ENCODE assay signal across 11 cellular contexts in genomic region chr12:108635997-108636808, GRCh38. TPM values are rescaled to one million over a fixed set of nuclear protein-coding genes. Genes with fewer than 3 reads are reported as not detected.
A peak's percentile ranks its signal among the peaks of the same experiment; 100 is the strongest.
DNase-seq lines count a peak whose midpoint lies in the region; ATAC-seq and TF ChIP-seq lines count a peak whose summit lies in the region.
"Had no signal": no experiment of that assay in that cellular context is flagged by ENCODE, and none has a peak within 500 bp of the region (broad histone marks: within the 10 kb centered on the region; RNA-seq: fewer than 3 reads in every experiment).

No MANE protein-coding gene starts in this region.

- intact Hi-C loops in activated B cell treated with CpG ODN at 0.5 μM for 24 hours (cut with micrococcal nuclease) = loop anchor here (1.0 to 5.0 kb wide), 3 partner anchors 28 to 119 kb away; partner anchors contain the start of gene FICD
- intact Hi-C loops in naive thymus-derived CD4-positive, alpha-beta T cell (cut with micrococcal nuclease) = loop anchor here (1.0 to 10.0 kb wide), 7 partner anchors 10 to 1541 kb away; partner anchors contain the start of genes CRY1 (in 1 of the 2), GLTP (in 1 of the 2), ISCU (in 1 of the 2) and SSH1 (in 1 of the 2)
- intact Hi-C loops in Calu3 (cut with micrococcal nuclease; ENCODE audit: unreplicated experiment) = no loop called here
- intact Hi-C loops in esophagus squamous epithelium (cut with DNase I) = no loop called here
- intact Hi-C loops in left ventricle myocardium superior (cut with micrococcal nuclease) = no loop called here

- H3K27ac Mint-ChIP-seq in activated B cell treated with CpG ODN at 0.5 μM for 24 hours = peak overlapping the region; percentile 98
- peak overlapping the region; percentile 95 to 100 (median 98) for H3K27ac Mint-ChIP-seq in naive thymus-derived CD4-positive, alpha-beta T cell
- no peak overlapping the region for H3K27ac Mint-ChIP-seq in Calu3 (ENCODE audit: unreplicated experiment)

- no peaks in the 10 kb centered on the region for H3K27me3 ChIP-seq in naive thymus-derived CD4-positive, alpha-beta T cell (ENCODE audit: control insufficient read depth in 2 of 2, insufficient read depth in 2 of 2, low read length in 2 of 2)
- H3K27me3 ChIP-seq in esophagus squamous epithelium = peaks cover 0 to 18% (median 0%) of the 10 kb centered on the region in 4 donors
- H3K27me3 ChIP-seq: pancreas had no signal

- POLR2A ChIA-PET in activated B cell treated with CpG ODN at 0.5 μM for 24 hours (lab: Charles Lee) = interaction anchor here (0.7 to 14.3 kb wide), 15 partner anchors 10 to 416 kb away, joined by 3 to 182 read pairs (median 13); partner anchors contain the start of genes CORO1C, ISCU, SART3 and USP30
- POLR2A ChIA-PET in naive thymus-derived CD4-positive, alpha-beta T cell (lab: Charles Lee) = interaction anchor here (0.6 to 12.6 kb wide), 8 partner anchors 10 to 454 kb away, joined by 3 to 200 read pairs (median 26); partner anchors contain the start of genes ISCU and SART3

- no peaks in the 10 kb centered on the region for H3K9me3 ChIP-seq in naive thymus-derived CD4-positive, alpha-beta T cell (ENCODE audit: control insufficient read depth in 2 of 3, low read length in 3 of 3)
- no peaks in the 10 kb centered on the region for H3K9me3 ChIP-seq in esophagus squamous epithelium
- H3K9me3 ChIP-seq: pancreas had no signal

- H3K4me1 Mint-ChIP-seq in activated B cell treated with CpG ODN at 0.5 μM for 24 hours (peaks cover 98% of the 10 kb centered on the region), Calu3 (ENCODE audit: low read depth, unreplicated experiment) (peaks cover 25% of the 10 kb centered on the region)
- peaks cover 34 to 65% (median 53%) of the 10 kb centered on the region in 7 donors for H3K4me1 Mint-ChIP-seq in naive thymus-derived CD4-positive, alpha-beta T cell

- peak overlapping the region; percentile 62; the same call in 1 of the 2 replicates for H3K4me3 ChIP-seq in GM08714 (ENCODE audit: low read length)
- H3K4me3 ChIP-seq in naive thymus-derived CD4-positive, alpha-beta T cell (ENCODE audit: low read length) = peak overlapping the region; percentile 98
- no peak overlapping the region for H3K4me3 ChIP-seq in esophagus squamous epithelium
- H3K4me3 ChIP-seq: pancreas had no signal

- H3K36me3 Mint-ChIP-seq in activated B cell treated with CpG ODN at 0.5 μM for 24 hours (ENCODE audit: low read depth) (peaks cover 16% of the 10 kb centered on the region), Calu3 (ENCODE audit: insufficient read depth, unreplicated experiment) (peaks cover 17% of the 10 kb centered on the region)
- peaks cover 4 to 25% (median 7%) of the 10 kb centered on the region in 5 donors for H3K36me3 Mint-ChIP-seq in naive thymus-derived CD4-positive, alpha-beta T cell

- 70 to 83% methylated on average over 4 to 5 of the region's 6 CpGs for WGBS in esophagus squamous epithelium, 2 donors

- peaks cover 0 to 5% (median 0%) of the 10 kb centered on the region in 3 experiments for H3K36me3 ChIP-seq in naive thymus-derived CD4-positive, alpha-beta T cell (ENCODE audit: control insufficient read depth in 2 of 3, insufficient read depth in 3 of 3, low read length in 3 of 3)
- no peaks in the 10 kb centered on the region for H3K36me3 ChIP-seq in esophagus squamous epithelium
- H3K36me3 ChIP-seq: pancreas had no signal

- no peaks in the 10 kb centered on the region for H3K27me3 Mint-ChIP-seq in activated B cell treated with CpG ODN at 0.5 μM for 24 hours
- no peaks in the 10 kb centered on the region for H3K27me3 Mint-ChIP-seq in naive thymus-derived CD4-positive, alpha-beta T cell
- H3K27me3 Mint-ChIP-seq in Calu3 (ENCODE audit: unreplicated experiment) = no peaks in the 10 kb centered on the region

- DNase-seq in activated B cell treated with CpG ODN at 0.5 μM for 24 hours (no peak), Calu3 (no peak), esophagus squamous epithelium (lab: John Stamatoyannopoulos, UW) (no peak), left ventricle myocardium superior (no peak)
- DNase-seq in naive thymus-derived CD4-positive, alpha-beta T cell = peak in 4 of 9 donors; percentile 14 to 48 (median 28)
- DNase-seq: DMS 273 treated with DMSO at 0.1 percent for 48 hours, pancreas had no signal

- peaks cover 28 to 30% of the 10 kb centered on the region in 2 donors for H3K4me1 ChIP-seq in naive thymus-derived CD4-positive, alpha-beta T cell (ENCODE audit: control insufficient read depth in 2 of 2, insufficient read depth in 2 of 2, low read length in 2 of 2)
- H3K4me1 ChIP-seq in esophagus squamous epithelium = peaks cover 10 to 51% (median 31%) of the 10 kb centered on the region in 3 donors
- H3K4me1 ChIP-seq: pancreas had no signal

- TF ChIP-seq CTCF in activated B cell treated with CpG ODN at 0.5 μM for 24 hours (IDR thresholded peaks at IDR 0.05) = no peak
- TF ChIP-seq CTCF in Calu3 (IDR thresholded peaks at IDR 0.05; ENCODE audit: unreplicated experiment) = no peak
- no peak for TF ChIP-seq CTCF in esophagus squamous epithelium (IDR thresholded peaks at IDR 0.05)

- no peaks in the 10 kb centered on the region for H3K9me3 Mint-ChIP-seq in activated B cell treated with CpG ODN at 0.5 μM for 24 hours
- peaks cover 0 to 4% (median 0%) of the 10 kb centered on the region in 11 donors for H3K9me3 Mint-ChIP-seq in naive thymus-derived CD4-positive, alpha-beta T cell
- H3K9me3 Mint-ChIP-seq in Calu3 (ENCODE audit: low read depth, unreplicated experiment) = no peaks in the 10 kb centered on the region

- ATAC-seq in HG02970 (IDR thresholded peaks at IDR 0.05; ENCODE audit: low FRiP score, unreplicated experiment) (peak; percentile 1), activated B cell treated with CpG ODN at 0.5 μM for 24 hours (ENCODE audit: low read depth) (no peak), HG03521 (IDR thresholded peaks at IDR 0.05; ENCODE audit: unreplicated experiment) (no peak), left ventricle myocardium superior (no peak)
- no peak for ATAC-seq in naive thymus-derived CD4-positive, alpha-beta T cell

- no TSS peak for BruUV-seq in Calu3 (replicated peaks; lab: Mats Ljungman, UMichigan)

- peak overlapping the region; percentile 85 for H3K4me3 Mint-ChIP-seq in activated B cell treated with CpG ODN at 0.5 μM for 24 hours
- H3K4me3 Mint-ChIP-seq in naive thymus-derived CD4-positive, alpha-beta T cell = peak overlapping the region; percentile 90 to 100 (median 99)
- no peak overlapping the region for H3K4me3 Mint-ChIP-seq in Calu3 (ENCODE audit: low read depth, unreplicated experiment)

- peak overlapping the region; percentile 89 for H3K27ac ChIP-seq in naive thymus-derived CD4-positive, alpha-beta T cell (ENCODE audit: low read depth, low read length)
- H3K27ac ChIP-seq in esophagus squamous epithelium = peak overlapping the region in 2 of 4 donors; percentile 75 to 85
- H3K27ac ChIP-seq: epithelial cell of prostate had no signal

- TF ChIP-seq POLR2A in esophagus squamous epithelium (IDR thresholded peaks at IDR 0.05) = no peak

- CTCF ChIA-PET in activated B cell treated with CpG ODN at 0.5 μM for 24 hours (lab: Charles Lee) (interaction anchor here (0.7 to 11.9 kb wide), 10 partner anchors 10 to 213 kb away, joined by 3 to 137 read pairs (median 6); partner anchors contain the start of gene ISCU), Calu3 (lab: Charles Lee) (interaction anchor here (0.5 kb wide), 1 partner anchor 109 kb away, joined by 3 read pairs; no protein-coding TSS in a partner anchor)
- CTCF ChIA-PET in naive thymus-derived CD4-positive, alpha-beta T cell (lab: Charles Lee) = interaction anchor here (0.5 to 10.6 kb wide), 12 partner anchors 8 to 493 kb away, joined by 3 to 149 read pairs (median 4); partner anchors contain the start of gene ISCU

RNA-seq across cellular contexts. Expression of gene SELPLG, which starts 2.5 kb away (rescaled TPM):
- 1.8 and 2.0 TPM in 2 replicates for total RNA-seq in activated B cell treated with CpG ODN at 0.5 μM for 24 hours
- 100 to 1,000 TPM in 4 of 5 experiments, 10 to 100 TPM in 1; 54.3 to 217 (median 154) TPM for total RNA-seq in naive thymus-derived CD4-positive, alpha-beta T cell
- polyA plus RNA-seq in naive thymus-derived CD4-positive, alpha-beta T cell = 100 to 1,000 TPM; 530 to 831 TPM
- 0.54 and 0.76 TPM in 2 replicates for total RNA-seq in Calu3 (2022)
- total RNA-seq in esophagus squamous epithelium = 10 to 100 TPM in 1 of 4 donors, 1 to 10 TPM in 3; 2.5 to 10.1 (median 5.6) TPM
- 4.1 TPM for total RNA-seq in left ventricle myocardium superior

RNA-seq across cellular contexts. Expression of gene TMEM119, which starts 38.3 kb away (rescaled TPM):
- total RNA-seq in activated B cell treated with CpG ODN at 0.5 μM for 24 hours (not detected in 2 replicates), Calu3 (2022) (not detected in 2 replicates), esophagus squamous epithelium (1 to 10 TPM in 3 of 4 donors, under 1 TPM in 1; 0.08 to 4.8 (median 2.0) TPM), left ventricle myocardium superior (1.4 TPM)
- 1 to 10 TPM in 2 of 5 experiments, under 1 TPM in 2, not detected in 1; 0.27 to 1.6 (median 0.81) TPM for total RNA-seq in naive thymus-derived CD4-positive, alpha-beta T cell
- polyA plus RNA-seq in naive thymus-derived CD4-positive, alpha-beta T cell = under 1 TPM; 0.13 to 0.59 TPM

Comparison
In these comparisons a context has a peak if more than half of its experiments do, and no peak if none do; other contexts are left out.
1. H3K4me3 ChIP-seq: peak in GM08714 (single experiment) and naive thymus-derived CD4-positive, alpha-beta T cell (single experiment); none in esophagus squamous epithelium (0 of 4).
2. RNA of gene SELPLG, which starts 2.5 kb away (total RNA-seq): 54.3 to 217 TPM in naive thymus-derived CD4-positive, alpha-beta T cell; 2.5 to 10.1 TPM in esophagus squamous epithelium, 4.1 TPM in left ventricle myocardium superior (single experiment), 1.8 to 2.0 TPM in activated B cell treated with CpG ODN at 0.5 μM for 24 hours and 0.54 to 0.76 TPM in Calu3; every median in the first group is over 4 times any median in the second.
3. intact Hi-C loops: an anchor here in activated B cell treated with CpG ODN at 0.5 μM for 24 hours (1.0 to 5.0 kb wide) and naive thymus-derived CD4-positive, alpha-beta T cell (1.0 to 10.0 kb wide); none called in Calu3, esophagus squamous epithelium and left ventricle myocardium superior.